In the genomic region with DNA sequence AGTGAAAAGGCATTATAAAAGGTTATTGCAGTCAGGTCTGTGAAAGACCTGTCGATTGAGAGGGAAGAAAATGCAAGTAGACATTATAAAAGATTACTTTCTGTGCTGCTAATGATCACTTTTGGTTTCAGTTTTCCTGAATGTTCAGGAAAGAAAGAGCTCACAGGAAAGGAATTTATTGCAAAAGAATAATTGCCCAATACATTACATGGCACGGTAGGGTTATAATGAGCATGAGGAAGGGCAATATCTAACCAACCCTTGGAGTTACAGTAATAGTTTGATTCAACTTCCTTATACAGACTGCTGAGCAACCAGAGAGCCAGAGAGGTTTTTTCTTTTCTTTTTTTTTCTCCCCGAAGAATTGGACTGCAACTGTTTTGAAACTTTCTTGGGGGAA, we compare ENCODE assay signal across 9 cellular contexts.
DNase-seq lines count a peak whose midpoint lies in the region; ATAC-seq and TF ChIP-seq lines count a peak whose summit lies in the region.
"Had no signal": no experiment of that assay in that cellular context is flagged by ENCODE, and none has a peak within 500 bp of the region (broad histone marks: within the 10 kb centered on the region; RNA-seq: fewer than 3 reads in every experiment).

No MANE protein-coding gene starts in this region.

- H4K20me1 ChIP-seq in smooth muscle cell (ENCODE audit: low read depth) = no peaks in the 10 kb centered on the region

- H3K4me1 ChIP-seq in foreskin keratinocyte (peaks cover 12% of the 10 kb centered on the region), smooth muscle cell (ENCODE audit: low read depth) (no peaks in the 10 kb centered on the region), SJCRH30 (no peaks in the 10 kb centered on the region)

- H3K4me2 ChIP-seq in smooth muscle cell = peak overlapping the region; percentile 66

- H3F3A ChIP-seq in smooth muscle cell (ENCODE audit: low read depth) = no peaks in the 10 kb centered on the region

- peak; percentile 79 for ATAC-seq in foreskin keratinocyte
- no peak for ATAC-seq in stimulated activated naive B cell treated with anti-CD40 and anti-IgM and Interleukin-4, amounts not matched to agents 10 μg/mL and 1 μg/mL and 100 μg/mL, for 72 hours (replicated peaks)

- DNase-seq in HPDE6-E6E7 (ENCODE audit: extremely low spot score) (peak; percentile 51), SIG-M5 treated with dmso at 0.1 percent for 504 hours (lab: John Stamatoyannopoulos, UW; ENCODE audit: unreplicated experiment) (peak; percentile 95), foreskin keratinocyte (peak; percentile 56 to 83), smooth muscle cell (lab: John Stamatoyannopoulos, UW; ENCODE audit: unreplicated experiment) (no peak), SJCRH30 (no peak), NCI-H82 treated with DMSO at 0.1 percent for 48 hours (lab: John Stamatoyannopoulos, UW; ENCODE audit: unreplicated experiment) (no peak), GDM1 (lab: John Stamatoyannopoulos, UW) (no peak)
- DNase-seq in stimulated activated naive B cell treated with anti-CD40 and anti-IgM and Interleukin-4, amounts not matched to agents 10 μg/mL and 1 μg/mL and 100 μg/mL, for 72 hours = no peak
- DNase-seq: stimulated activated CD4-positive, alpha-beta T cell treated with anti-CD3 and anti-CD28 coated beads, Interleukin-2, amount 100 ng/mL, for 24 hours had no signal

- H3K4me3 Mint-ChIP-seq in stimulated activated naive B cell treated with anti-CD40 and anti-IgM and Interleukin-4, amounts not matched to agents 10 μg/mL and 1 μg/mL and 100 μg/mL, for 72 hours = no peak overlapping the region

- H3K9me3 Mint-ChIP-seq in stimulated activated naive B cell treated with anti-CD40 and anti-IgM and Interleukin-4, amounts not matched to agents 10 μg/mL and 1 μg/mL and 100 μg/mL, for 72 hours = peaks cover 0 to 2% of the 10 kb centered on the region in 2 donors

- no peak overlapping the region for H3K9ac ChIP-seq in smooth muscle cell (ENCODE audit: low read depth)

- H3K4me3 ChIP-seq in smooth muscle cell (no peak overlapping the region), SJCRH30 (no peak overlapping the region)

- H3K27ac ChIP-seq in foreskin keratinocyte (no peak overlapping the region), smooth muscle cell (ENCODE audit: low read depth) (no peak overlapping the region), SJCRH30 (no peak overlapping the region)

- 60% methylated on average over 3 of the region's 3 CpGs for WGBS in smooth muscle cell (ENCODE audit: low lambda C conversion rate)

- TF ChIP-seq CTCF in foreskin keratinocyte (conservative IDR thresholded peaks at IDR 0.05) = no peak
- no peak for TF ChIP-seq CTCF in smooth muscle cell (IDR thresholded peaks at IDR 0.05; ENCODE audit: borderline replicate concordance, insufficient read depth, poor library complexity, severe bottlenecking)

- H3K27me3 ChIP-seq in foreskin keratinocyte = no peaks in the 10 kb centered on the region
- peaks cover 6% of the 10 kb centered on the region for H3K27me3 ChIP-seq in smooth muscle cell (ENCODE audit: low read depth)
- no peaks in the 10 kb centered on the region for H3K27me3 ChIP-seq in SJCRH30

- H2AFZ ChIP-seq in smooth muscle cell (ENCODE audit: low read depth) = no peak overlapping the region

- no peaks in the 10 kb centered on the region for H3K4me1 Mint-ChIP-seq in stimulated activated naive B cell treated with anti-CD40 and anti-IgM and Interleukin-4, amounts not matched to agents 10 μg/mL and 1 μg/mL and 100 μg/mL, for 72 hours

- no peak overlapping the region for H3K27ac Mint-ChIP-seq in stimulated activated naive B cell treated with anti-CD40 and anti-IgM and Interleukin-4, amounts not matched to agents 10 μg/mL and 1 μg/mL and 100 μg/mL, for 72 hours

- H3K36me3 ChIP-seq in smooth muscle cell (ENCODE audit: low read depth) (no peaks in the 10 kb centered on the region), SJCRH30 (no peaks in the 10 kb centered on the region)

- H3K36me3 Mint-ChIP-seq in stimulated activated naive B cell treated with anti-CD40 and anti-IgM and Interleukin-4, amounts not matched to agents 10 μg/mL and 1 μg/mL and 100 μg/mL, for 72 hours = no peaks in the 10 kb centered on the region

- peaks cover 0 to 7% of the 10 kb centered on the region in 2 donors for H3K27me3 Mint-ChIP-seq in stimulated activated naive B cell treated with anti-CD40 and anti-IgM and Interleukin-4, amounts not matched to agents 10 μg/mL and 1 μg/mL and 100 μg/mL, for 72 hours

- no peaks in the 10 kb centered on the region for H3K79me2 ChIP-seq in smooth muscle cell (ENCODE audit: low read depth)

- no peaks in the 10 kb centered on the region for H3K9me3 ChIP-seq in smooth muscle cell (replicated peaks; ENCODE audit: low read depth)
- H3K9me3 ChIP-seq in SJCRH30 (replicated peaks) = no peaks in the 10 kb centered on the region

Comparison
In these comparisons a context has a peak if more than half of its experiments do, and no peak if none do; other contexts are left out.
1. DNase-seq: peak in HPDE6-E6E7 (single experiment), SIG-M5 treated with dmso at 0.1 percent for 504 hours (single experiment) and foreskin keratinocyte (2 of 2); none in smooth muscle cell (single experiment), SJCRH30 (0 of 2), stimulated activated naive B cell treated with anti-CD40 and anti-IgM and Interleukin-4, amounts not matched to agents 10 μg/mL and 1 μg/mL and 100 μg/mL, for 72 hours (single experiment), NCI-H82 treated with DMSO at 0.1 percent for 48 hours (single experiment) and GDM1 (single experiment).